In genomic region chr14:66496911-66497310, GRCh38 we compare ENCODE assay signal across 20 cellular contexts. TPM values are rescaled to one million over a fixed set of nuclear protein-coding genes. Genes with fewer than 3 reads are reported as not detected.
A peak's percentile ranks its signal among the peaks of the same experiment; 100 is the strongest.
DNase-seq lines count a peak whose midpoint lies in the region; TF ChIP-seq lines count a peak whose summit lies in the region.
"Had no signal": no experiment of that assay in that cellular context is flagged by ENCODE, and none has a peak within 500 bp of the region (broad histone marks: within the 10 kb centered on the region; RNA-seq: fewer than 3 reads in every experiment).

No MANE protein-coding gene starts in this region.

- no peaks in the 10 kb centered on the region for H3K27me3 ChIP-seq in BLaER1

- no peak overlapping the region for H3K9ac ChIP-seq in BLaER1
- peak overlapping the region; percentile 20 for H3K9ac ChIP-seq in SK-N-MC (ENCODE audit: insufficient read length)

- peak overlapping the region; percentile 45 for H3K4me2 ChIP-seq in BLaER1
- H3K4me2 ChIP-seq: smooth muscle cell had no signal

- peak; percentile 24 for DNase-seq in DMS79 treated with DMSO at 0.1 percent for 48 hours (lab: John Stamatoyannopoulos, UW)
- no peak for DNase-seq in DMS79 (lab: John Stamatoyannopoulos, UW)
- no peak for DNase-seq in SK-N-MC (ENCODE audit: low read depth, low spot score)
- DNase-seq in kidney tubule cell (ENCODE audit: low spot score): peak; percentile 6
- no peak for DNase-seq in GM10266 (ENCODE audit: extremely low spot score)
- DNase-seq in occipital lobe (lab: John Stamatoyannopoulos, UW): no peak
- DNase-seq in anterior cingulate cortex (lab: John Stamatoyannopoulos, UW): no peak
- DNase-seq: activated CD8-positive, alpha-beta memory T cell treated with anti-CD3 and anti-CD28 coated beads for 24 hours; amniotic stem cell; dermis blood vessel endothelial cell; SHP77 treated with DMSO at 0.1 percent for 48 hours; stimulated activated CD4-positive, alpha-beta T cell treated with anti-CD3 and anti-CD28 coated beads, Interleukin-2, amount 100 ng/mL, for 48 hours; WERI-Rb-1 had no signal

- peaks cover 13% of the 10 kb centered on the region for H3K4me1 ChIP-seq in BLaER1

- no peak overlapping the region for H3K4me3 ChIP-seq in BLaER1
- no peak overlapping the region for H3K4me3 ChIP-seq in SK-N-MC
- H3K4me3 ChIP-seq: smooth muscle cell had no signal

- TF ChIP-seq CTCF in GM10266 (IDR thresholded peaks at IDR 0.05; ENCODE audit: control insufficient read depth, insufficient read depth, low read depth, missing control alignments): no peak

- no peaks in the 10 kb centered on the region for H3K9me3 ChIP-seq in BLaER1
- no peaks in the 10 kb centered on the region for H3K9me3 ChIP-seq in SK-N-MC (ENCODE audit: low read depth, low read length)

- H3K36me3 ChIP-seq in BLaER1 (no peaks in the 10 kb centered on the region), SK-N-MC (ENCODE audit: insufficient read depth, low read length) (no peaks in the 10 kb centered on the region)
- H3K36me3 ChIP-seq: WERI-Rb-1 had no signal

- no peak overlapping the region for H3K27ac ChIP-seq in BLaER1
- H3K27ac ChIP-seq in SK-N-MC: peak overlapping the region; percentile 39; the same call in 1 of the 2 replicates
- H3K27ac ChIP-seq: 22Rv1, HL-60, WERI-Rb-1 had no signal

- H4K20me1 ChIP-seq in BLaER1: no peaks in the 10 kb centered on the region

RNA-seq across cellular contexts. Expression of gene CCDC196, which starts 10.7 kb away (rescaled TPM):
- not detected for total RNA-seq in occipital lobe
- total RNA-seq: cardiac septum; dermis blood vessel endothelial cell; MCF 10A; smooth muscle cell; T-helper 1 cell treated with Interleukin-12 subunit alpha and Interleukin-12 subunit beta and Interleukin-4 antibody, amounts not matched to agents 30 ng/mL and 1 ng/mL, for 36 hours had no signal

RNA-seq across cellular contexts. Expression of gene GPHN, which starts 11.0 kb away (rescaled TPM):
- 110 TPM for total RNA-seq in occipital lobe

Comparison
In these comparisons a context has a peak if more than half of its experiments do, and no peak if none do; other contexts are left out.
1. DNase-seq: peak in DMS79 treated with DMSO at 0.1 percent for 48 hours (single experiment) and kidney tubule cell (single experiment); none in DMS79 (single experiment), SK-N-MC (single experiment), GM10266 (single experiment), occipital lobe (single experiment) and anterior cingulate cortex (0 of 58).